In genomic region chr17:77698903-77699615, GRCh38 we compare ENCODE assay signal across 15 cellular contexts.
"Had no signal": no experiment of that assay in that cellular context is flagged by ENCODE, and none has a peak within 500 bp of the region (broad histone marks: within the 10 kb centered on the region; RNA-seq: fewer than 3 reads in every experiment).

No MANE protein-coding gene starts in this region.

- H3K27ac Mint-ChIP-seq: activated naive CD4-positive, alpha-beta T cell treated with anti-CD3 and anti-CD28 coated beads, Interleukin-2, amount 10 ng/mL, durations not matched to agents 7 days and 5 days; activated T-helper 1 cell treated with anti-CD3 and anti-CD28 coated beads, Interleukin-12 subunit alpha, Interleukin-12 subunit beta, Interleukin-2, Interleukin-4 antibody, amounts not matched to agents 30 ng/mL and 10 ng/mL and 1 ng/mL, durations not matched to agents 14 hours and 24 hours and 36 hours had no signal

- FAIRE-seq: TTC549 had no signal

- H3K4me3 Mint-ChIP-seq: activated naive CD4-positive, alpha-beta T cell treated with anti-CD3 and anti-CD28 coated beads, Interleukin-2, amount 10 ng/mL, durations not matched to agents 7 days and 5 days; activated T-helper 1 cell treated with anti-CD3 and anti-CD28 coated beads, Interleukin-12 subunit alpha, Interleukin-12 subunit beta, Interleukin-2, Interleukin-4 antibody, amounts not matched to agents 30 ng/mL and 10 ng/mL and 1 ng/mL, durations not matched to agents 14 hours and 24 hours and 36 hours; central memory CD8-positive, alpha-beta T cell; naive thymus-derived CD4-positive, alpha-beta T cell had no signal

- ATAC-seq: left colon; naive thymus-derived CD4-positive, alpha-beta T cell had no signal

- DNase-seq: activated CD4-positive, alpha-beta T cell treated with anti-CD3 and anti-CD28 coated beads, Interleukin-2, amount 50 U/mL, for 48 hours; activated CD4-positive, CD25-positive, alpha-beta regulatory T cell; activated naive CD4-positive, alpha-beta T cell treated with anti-CD3 and anti-CD28 coated beads, Interleukin-2, amount 10 ng/mL, durations not matched to agents 7 days and 5 days; dorsolateral prefrontal cortex; left colon; naive thymus-derived CD4-positive, alpha-beta T cell; ovary; stimulated activated CD4-positive, alpha-beta T cell treated with anti-CD3 and anti-CD28 coated beads, Interleukin-12 subunit alpha, Interleukin-12 subunit beta, amount 100 ng/mL, for 4 hours; stimulated activated naive CD4-positive, alpha-beta T cell; substantia nigra; T-helper 2 cell; transverse colon had no signal
